In the genomic region with DNA sequence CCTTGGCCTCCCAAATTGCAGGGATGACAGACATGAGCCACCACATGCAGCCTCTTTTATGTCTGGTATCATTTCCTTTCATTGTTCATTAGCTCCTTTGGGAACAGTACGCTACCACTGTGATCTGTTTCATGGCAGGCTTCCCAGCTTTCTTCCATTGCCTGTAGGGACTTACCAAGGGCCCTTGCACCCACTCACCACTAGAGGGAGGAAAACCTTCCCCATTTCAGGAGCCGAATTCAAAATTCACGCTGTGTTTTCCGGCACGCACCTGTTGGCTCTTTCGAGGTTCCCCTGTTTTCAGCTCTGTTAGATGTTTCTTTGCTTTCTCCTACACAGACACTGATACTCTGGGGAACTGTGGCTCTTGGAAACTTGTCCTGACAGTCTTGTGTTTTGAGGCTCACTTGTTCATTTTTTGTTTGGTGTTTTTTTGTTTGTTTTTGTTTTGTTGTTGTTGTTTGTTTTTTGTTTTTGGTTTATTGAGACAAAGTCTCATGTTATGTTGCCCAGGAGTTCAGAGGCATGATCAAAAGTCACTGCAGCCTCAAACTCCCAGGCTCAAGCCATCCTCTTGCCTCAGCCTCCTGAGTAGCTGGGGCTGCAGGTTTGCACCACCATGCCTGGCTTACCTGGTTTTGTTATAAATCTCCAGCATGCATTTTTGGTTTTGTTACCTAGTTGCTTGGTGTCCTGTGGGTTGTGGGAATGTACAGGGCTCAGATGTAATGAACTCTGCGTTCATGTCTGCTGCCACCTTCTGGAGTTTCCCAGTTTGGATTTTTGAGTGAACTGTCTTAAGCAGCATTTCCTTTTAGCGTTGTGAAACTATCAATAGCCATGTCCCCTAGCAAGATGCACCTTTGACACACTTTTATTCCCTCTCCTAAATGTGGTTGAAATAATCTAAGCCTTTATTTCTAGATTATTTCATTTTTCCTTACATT, we compare ENCODE assay signal across 1 cellular context.
TF ChIP-seq lines count a peak whose summit lies in the region.

No MANE protein-coding gene starts in this region.

TF ChIP-seq in GM23338, 12 proteins besides CTCF, POLR2A, EP300 and RAD21 (continued from another document):
- TF ChIP-seq, protein P1, sequence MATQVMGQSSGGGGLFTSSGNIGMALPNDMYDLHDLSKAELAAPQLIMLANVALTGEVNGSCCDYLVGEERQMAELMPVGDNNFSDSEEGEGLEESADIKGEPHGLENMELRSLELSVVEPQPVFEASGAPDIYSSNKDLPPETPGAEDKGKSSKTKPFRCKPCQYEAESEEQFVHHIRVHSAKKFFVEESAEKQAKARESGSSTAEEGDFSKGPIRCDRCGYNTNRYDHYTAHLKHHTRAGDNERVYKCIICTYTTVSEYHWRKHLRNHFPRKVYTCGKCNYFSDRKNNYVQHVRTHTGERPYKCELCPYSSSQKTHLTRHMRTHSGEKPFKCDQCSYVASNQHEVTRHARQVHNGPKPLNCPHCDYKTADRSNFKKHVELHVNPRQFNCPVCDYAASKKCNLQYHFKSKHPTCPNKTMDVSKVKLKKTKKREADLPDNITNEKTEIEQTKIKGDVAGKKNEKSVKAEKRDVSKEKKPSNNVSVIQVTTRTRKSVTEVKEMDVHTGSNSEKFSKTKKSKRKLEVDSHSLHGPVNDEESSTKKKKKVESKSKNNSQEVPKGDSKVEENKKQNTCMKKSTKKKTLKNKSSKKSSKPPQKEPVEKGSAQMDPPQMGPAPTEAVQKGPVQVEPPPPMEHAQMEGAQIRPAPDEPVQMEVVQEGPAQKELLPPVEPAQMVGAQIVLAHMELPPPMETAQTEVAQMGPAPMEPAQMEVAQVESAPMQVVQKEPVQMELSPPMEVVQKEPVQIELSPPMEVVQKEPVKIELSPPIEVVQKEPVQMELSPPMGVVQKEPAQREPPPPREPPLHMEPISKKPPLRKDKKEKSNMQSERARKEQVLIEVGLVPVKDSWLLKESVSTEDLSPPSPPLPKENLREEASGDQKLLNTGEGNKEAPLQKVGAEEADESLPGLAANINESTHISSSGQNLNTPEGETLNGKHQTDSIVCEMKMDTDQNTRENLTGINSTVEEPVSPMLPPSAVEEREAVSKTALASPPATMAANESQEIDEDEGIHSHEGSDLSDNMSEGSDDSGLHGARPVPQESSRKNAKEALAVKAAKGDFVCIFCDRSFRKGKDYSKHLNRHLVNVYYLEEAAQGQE (IDR thresholded peaks at IDR 0.05; ENCODE audit: unreplicated experiment) = no peak
- TF ChIP-seq, protein P2, sequence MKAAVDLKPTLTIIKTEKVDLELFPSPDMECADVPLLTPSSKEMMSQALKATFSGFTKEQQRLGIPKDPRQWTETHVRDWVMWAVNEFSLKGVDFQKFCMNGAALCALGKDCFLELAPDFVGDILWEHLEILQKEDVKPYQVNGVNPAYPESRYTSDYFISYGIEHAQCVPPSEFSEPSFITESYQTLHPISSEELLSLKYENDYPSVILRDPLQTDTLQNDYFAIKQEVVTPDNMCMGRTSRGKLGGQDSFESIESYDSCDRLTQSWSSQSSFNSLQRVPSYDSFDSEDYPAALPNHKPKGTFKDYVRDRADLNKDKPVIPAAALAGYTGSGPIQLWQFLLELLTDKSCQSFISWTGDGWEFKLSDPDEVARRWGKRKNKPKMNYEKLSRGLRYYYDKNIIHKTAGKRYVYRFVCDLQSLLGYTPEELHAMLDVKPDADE (IDR thresholded peaks at IDR 0.05) = no peak
- TF ChIP-seq EZH2 (IDR thresholded peaks at IDR 0.05; ENCODE audit: low read depth, unreplicated experiment) (no peak), ZNF114 (CRISPR knock-in tag; IDR thresholded peaks at IDR 0.05) (no peak), NANOG (IDR thresholded peaks at IDR 0.05; ENCODE audit: borderline replicate concordance) (no peak), EZH2phosphoT487 (IDR thresholded peaks at IDR 0.05; ENCODE audit: unreplicated experiment) (no peak), ZNF331 (CRISPR knock-in tag; IDR thresholded peaks at IDR 0.05; ENCODE audit: low read depth) (no peak), POLR2AphosphoS5 (IDR thresholded peaks at IDR 0.05; ENCODE audit: low read depth) (no peak), JUNB (IDR thresholded peaks at IDR 0.05; ENCODE audit: unreplicated experiment) (no peak), STAT1 (IDR thresholded peaks at IDR 0.05; ENCODE audit: unreplicated experiment) (no peak)
- TF ChIP-seq, protein P3, sequence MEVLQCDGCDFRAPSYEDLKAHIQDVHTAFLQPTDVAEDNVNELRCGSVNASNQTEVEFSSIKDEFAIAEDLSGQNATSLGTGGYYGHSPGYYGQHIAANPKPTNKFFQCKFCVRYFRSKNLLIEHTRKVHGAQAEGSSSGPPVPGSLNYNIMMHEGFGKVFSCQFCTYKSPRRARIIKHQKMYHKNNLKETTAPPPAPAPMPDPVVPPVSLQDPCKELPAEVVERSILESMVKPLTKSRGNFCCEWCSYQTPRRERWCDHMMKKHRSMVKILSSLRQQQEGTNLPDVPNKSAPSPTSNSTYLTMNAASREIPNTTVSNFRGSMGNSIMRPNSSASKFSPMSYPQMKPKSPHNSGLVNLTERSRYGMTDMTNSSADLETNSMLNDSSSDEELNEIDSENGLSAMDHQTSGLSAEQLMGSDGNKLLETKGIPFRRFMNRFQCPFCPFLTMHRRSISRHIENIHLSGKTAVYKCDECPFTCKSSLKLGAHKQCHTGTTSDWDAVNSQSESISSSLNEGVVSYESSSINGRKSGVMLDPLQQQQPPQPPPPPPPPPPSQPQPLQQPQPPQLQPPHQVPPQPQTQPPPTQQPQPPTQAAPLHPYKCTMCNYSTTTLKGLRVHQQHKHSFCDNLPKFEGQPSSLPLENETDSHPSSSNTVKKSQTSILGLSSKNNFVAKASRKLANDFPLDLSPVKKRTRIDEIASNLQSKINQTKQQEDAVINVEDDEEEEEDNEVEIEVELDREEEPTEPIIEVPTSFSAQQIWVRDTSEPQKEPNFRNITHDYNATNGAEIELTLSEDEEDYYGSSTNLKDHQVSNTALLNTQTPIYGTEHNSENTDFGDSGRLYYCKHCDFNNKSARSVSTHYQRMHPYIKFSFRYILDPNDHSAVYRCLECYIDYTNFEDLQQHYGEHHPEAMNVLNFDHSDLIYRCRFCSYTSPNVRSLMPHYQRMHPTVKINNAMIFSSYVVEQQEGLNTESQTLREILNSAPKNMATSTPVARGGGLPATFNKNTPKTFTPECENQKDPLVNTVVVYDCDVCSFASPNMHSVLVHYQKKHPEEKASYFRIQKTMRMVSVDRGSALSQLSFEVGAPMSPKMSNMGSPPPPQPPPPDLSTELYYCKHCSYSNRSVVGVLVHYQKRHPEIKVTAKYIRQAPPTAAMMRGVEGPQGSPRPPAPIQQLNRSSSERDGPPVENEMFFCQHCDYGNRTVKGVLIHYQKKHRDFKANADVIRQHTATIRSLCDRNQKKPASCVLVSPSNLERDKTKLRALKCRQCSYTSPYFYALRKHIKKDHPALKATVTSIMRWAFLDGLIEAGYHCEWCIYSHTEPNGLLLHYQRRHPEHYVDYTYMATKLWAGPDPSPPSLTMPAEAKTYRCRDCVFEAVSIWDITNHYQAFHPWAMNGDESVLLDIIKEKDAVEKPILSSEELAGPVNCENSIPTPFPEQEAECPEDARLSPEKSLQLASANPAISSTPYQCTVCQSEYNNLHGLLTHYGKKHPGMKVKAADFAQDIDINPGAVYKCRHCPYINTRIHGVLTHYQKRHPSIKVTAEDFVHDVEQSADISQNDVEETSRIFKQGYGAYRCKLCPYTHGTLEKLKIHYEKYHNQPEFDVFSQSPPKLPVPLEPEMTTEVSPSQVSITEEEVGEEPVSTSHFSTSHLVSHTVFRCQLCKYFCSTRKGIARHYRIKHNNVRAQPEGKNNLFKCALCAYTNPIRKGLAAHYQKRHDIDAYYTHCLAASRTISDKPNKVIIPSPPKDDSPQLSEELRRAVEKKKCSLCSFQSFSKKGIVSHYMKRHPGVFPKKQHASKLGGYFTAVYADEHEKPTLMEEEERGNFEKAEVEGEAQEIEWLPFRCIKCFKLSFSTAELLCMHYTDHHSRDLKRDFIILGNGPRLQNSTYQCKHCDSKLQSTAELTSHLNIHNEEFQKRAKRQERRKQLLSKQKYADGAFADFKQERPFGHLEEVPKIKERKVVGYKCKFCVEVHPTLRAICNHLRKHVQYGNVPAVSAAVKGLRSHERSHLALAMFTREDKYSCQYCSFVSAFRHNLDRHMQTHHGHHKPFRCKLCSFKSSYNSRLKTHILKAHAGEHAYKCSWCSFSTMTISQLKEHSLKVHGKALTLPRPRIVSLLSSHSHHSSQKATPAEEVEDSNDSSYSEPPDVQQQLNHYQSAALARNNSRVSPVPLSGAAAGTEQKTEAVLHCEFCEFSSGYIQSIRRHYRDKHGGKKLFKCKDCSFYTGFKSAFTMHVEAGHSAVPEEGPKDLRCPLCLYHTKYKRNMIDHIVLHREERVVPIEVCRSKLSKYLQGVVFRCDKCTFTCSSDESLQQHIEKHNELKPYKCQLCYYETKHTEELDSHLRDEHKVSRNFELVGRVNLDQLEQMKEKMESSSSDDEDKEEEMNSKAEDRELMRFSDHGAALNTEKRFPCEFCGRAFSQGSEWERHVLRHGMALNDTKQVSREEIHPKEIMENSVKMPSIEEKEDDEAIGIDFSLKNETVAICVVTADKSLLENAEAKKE (CRISPR knock-in tag; IDR thresholded peaks at IDR 0.05) = no peak
